ENCODE assay signal across 18 cellular contexts in genomic region chr9:87197349-87198130, GRCh38.
"Had no signal": no experiment of that assay in that cellular context is flagged by ENCODE, and none has a peak within 500 bp of the region (broad histone marks: within the 10 kb centered on the region; RNA-seq: fewer than 3 reads in every experiment).

No MANE protein-coding gene starts in this region.

- H3K36me3 Mint-ChIP-seq: stimulated activated effector memory CD8-positive, alpha-beta T cell treated with anti-CD3 and anti-CD28 coated beads, Interleukin-12 subunit alpha, Interleukin-12 subunit beta, amount 100 ng/mL, for 72 hours had no signal

- H3K4me1 ChIP-seq: left ventricle myocardium inferior, upper lobe of right lung had no signal

- H3K9me3 ChIP-seq: left ventricle myocardium inferior, SJSA1, upper lobe of right lung had no signal

- H3K4me3 ChIP-seq: cardiac muscle cell, left ventricle myocardium inferior, SJSA1, skin epidermis, upper lobe of right lung had no signal

- DNase-seq: activated CD4-positive, alpha-beta T cell treated with anti-CD3 and anti-CD28 coated beads for 1 hour; activated CD4-positive, alpha-beta T cell treated with anti-CD3 and anti-CD28 coated beads, Interleukin-2, amount 50 U/mL, for 1 hour; activated CD8-positive, alpha-beta T cell treated with anti-CD3 and anti-CD28 coated beads, Interleukin-2, amount 10 ng/mL, durations not matched to agents 7 days and 5 days; activated T-cell treated with anti-CD3 and anti-CD28 coated beads, Interleukin-2, amount 50 U/mL, for 1 hour; foreskin fibroblast; left ventricle myocardium inferior; occipital lobe; retina; stimulated activated CD4-positive, alpha-beta T cell treated with anti-CD3 and anti-CD28 coated beads, Interleukin-1b, Interleukin-23, amount 100 ng/mL, for 48 hours; T-helper 9 cell; upper lobe of right lung had no signal

- H3K4me1 Mint-ChIP-seq: activated T-helper 17 cell treated with anti-CD3 and anti-CD28 coated beads, Interleukin-2, amount 50 U/mL, for 72 hours; stimulated activated effector memory CD8-positive, alpha-beta T cell treated with anti-CD3 and anti-CD28 coated beads, Interleukin-12 subunit alpha, Interleukin-12 subunit beta, amount 100 ng/mL, for 72 hours had no signal

- H3K27ac ChIP-seq: cardiac muscle cell, left ventricle myocardium inferior, SJSA1, upper lobe of right lung had no signal

- ATAC-seq: activated CD8-positive, alpha-beta T cell treated with anti-CD3 and anti-CD28 coated beads, Interleukin-2, amount 10 ng/mL, durations not matched to agents 7 days and 5 days; activated T-helper 17 cell treated with anti-CD3 and anti-CD28 coated beads, Interleukin-2, amount 50 U/mL, for 72 hours; stimulated activated effector memory CD8-positive, alpha-beta T cell treated with anti-CD3 and anti-CD28 coated beads, Interleukin-12 subunit alpha, Interleukin-12 subunit beta, amount 100 ng/mL, for 72 hours; upper lobe of right lung had no signal

- H3K4me3 Mint-ChIP-seq: activated CD8-positive, alpha-beta T cell treated with anti-CD3 and anti-CD28 coated beads, Interleukin-2, amount 10 ng/mL, durations not matched to agents 7 days and 5 days; activated naive CD8-positive, alpha-beta T cell; activated T-helper 17 cell treated with anti-CD3 and anti-CD28 coated beads, Interleukin-2, amount 50 U/mL, for 72 hours; stimulated activated effector memory CD8-positive, alpha-beta T cell treated with anti-CD3 and anti-CD28 coated beads, Interleukin-12 subunit alpha, Interleukin-12 subunit beta, amount 100 ng/mL, for 72 hours had no signal

- H3K9me3 Mint-ChIP-seq: stimulated activated effector memory CD8-positive, alpha-beta T cell treated with anti-CD3 and anti-CD28 coated beads, Interleukin-12 subunit alpha, Interleukin-12 subunit beta, amount 100 ng/mL, for 72 hours had no signal

- H3K36me3 ChIP-seq: cardiac muscle cell, left ventricle myocardium inferior, SJSA1, upper lobe of right lung had no signal

- H3K27me3 ChIP-seq: cardiac muscle cell, SJSA1, upper lobe of right lung had no signal

- H3K27ac Mint-ChIP-seq: activated CD8-positive, alpha-beta T cell treated with anti-CD3 and anti-CD28 coated beads, Interleukin-2, amount 10 ng/mL, durations not matched to agents 7 days and 5 days; activated naive CD8-positive, alpha-beta T cell; activated T-helper 17 cell treated with anti-CD3 and anti-CD28 coated beads, Interleukin-2, amount 50 U/mL, for 72 hours; progenitor cell of endocrine pancreas; stimulated activated effector memory CD8-positive, alpha-beta T cell treated with anti-CD3 and anti-CD28 coated beads, Interleukin-12 subunit alpha, Interleukin-12 subunit beta, amount 100 ng/mL, for 72 hours had no signal
